13 cellular contexts compared by ENCODE assay signal in genomic region chr17:80898706-80899105, GRCh38.
DNase-seq lines count a peak whose midpoint lies in the region; ATAC-seq lines count a peak whose summit lies in the region.
"Had no signal": no experiment of that assay in that cellular context is flagged by ENCODE, and none has a peak within 500 bp of the region (broad histone marks: within the 10 kb centered on the region; RNA-seq: fewer than 3 reads in every experiment).

No MANE protein-coding gene starts in this region.

- H3K4me1 Mint-ChIP-seq in activated naive CD8-positive, alpha-beta T cell treated with anti-CD3 and anti-CD28 coated beads for 36 hours = peaks cover 33% of the 10 kb centered on the region
- H3K4me1 Mint-ChIP-seq in activated naive CD8-positive, alpha-beta T cell treated with anti-CD3 and anti-CD28 coated beads, Interleukin-2, amount 50 U/mL, for 24 hours = peaks cover 74% of the 10 kb centered on the region
- peaks cover 40% of the 10 kb centered on the region for H3K4me1 Mint-ChIP-seq in activated T-helper 17 cell treated with anti-CD3 and anti-CD28 coated beads, Interleukin-2, amount 50 U/mL, for 72 hours
- peaks cover 69% of the 10 kb centered on the region for H3K4me1 Mint-ChIP-seq in stimulated activated effector memory CD8-positive, alpha-beta T cell treated with anti-CD3 and anti-CD28 coated beads, Interleukin-12 subunit alpha, Interleukin-12 subunit beta, amount 100 ng/mL, for 72 hours

- no peaks in the 10 kb centered on the region for H3K27me3 Mint-ChIP-seq in activated naive CD8-positive, alpha-beta T cell treated with anti-CD3 and anti-CD28 coated beads for 36 hours
- H3K27me3 Mint-ChIP-seq in activated naive CD8-positive, alpha-beta T cell treated with anti-CD3 and anti-CD28 coated beads, Interleukin-2, amount 50 U/mL, for 24 hours = no peaks in the 10 kb centered on the region
- H3K27me3 Mint-ChIP-seq in activated T-helper 17 cell treated with anti-CD3 and anti-CD28 coated beads, Interleukin-2, amount 50 U/mL, for 72 hours = no peaks in the 10 kb centered on the region
- H3K27me3 Mint-ChIP-seq: progenitor cell of endocrine pancreas, type B pancreatic cell had no signal

- H3K27ac Mint-ChIP-seq in activated naive CD8-positive, alpha-beta T cell treated with anti-CD3 and anti-CD28 coated beads for 36 hours = peak overlapping the region; percentile 25
- H3K27ac Mint-ChIP-seq in activated naive CD8-positive, alpha-beta T cell treated with anti-CD3 and anti-CD28 coated beads, Interleukin-2, amount 50 U/mL, for 24 hours = no peak overlapping the region
- peak overlapping the region; percentile 89 for H3K27ac Mint-ChIP-seq in activated T-helper 17 cell treated with anti-CD3 and anti-CD28 coated beads, Interleukin-2, amount 50 U/mL, for 72 hours
- no peak overlapping the region for H3K27ac Mint-ChIP-seq in stimulated activated effector memory CD8-positive, alpha-beta T cell treated with anti-CD3 and anti-CD28 coated beads, Interleukin-12 subunit alpha, Interleukin-12 subunit beta, amount 100 ng/mL, for 72 hours
- H3K27ac Mint-ChIP-seq: progenitor cell of endocrine pancreas, type B pancreatic cell had no signal

- H3K36me3 Mint-ChIP-seq in activated naive CD8-positive, alpha-beta T cell treated with anti-CD3 and anti-CD28 coated beads for 36 hours = peaks cover 30% of the 10 kb centered on the region
- peaks cover 54% of the 10 kb centered on the region for H3K36me3 Mint-ChIP-seq in activated naive CD8-positive, alpha-beta T cell treated with anti-CD3 and anti-CD28 coated beads, Interleukin-2, amount 50 U/mL, for 24 hours (ENCODE audit: low read depth)
- H3K36me3 Mint-ChIP-seq in activated T-helper 17 cell treated with anti-CD3 and anti-CD28 coated beads, Interleukin-2, amount 50 U/mL, for 72 hours (ENCODE audit: low read depth) = peaks cover 100% of the 10 kb centered on the region
- H3K36me3 Mint-ChIP-seq in stimulated activated effector memory CD8-positive, alpha-beta T cell treated with anti-CD3 and anti-CD28 coated beads, Interleukin-12 subunit alpha, Interleukin-12 subunit beta, amount 100 ng/mL, for 72 hours = peaks cover 99% of the 10 kb centered on the region

- DNase-seq in NCI-H748 (lab: John Stamatoyannopoulos, UW; ENCODE audit: unreplicated experiment) (peak; percentile 37), NCI-H748 treated with DMSO at 0.1 percent for 48 hours (lab: John Stamatoyannopoulos, UW) (no peak), ureter (ENCODE audit: low spot score) (no peak)
- no peak for DNase-seq in activated naive CD8-positive, alpha-beta T cell treated with anti-CD3 and anti-CD28 coated beads for 36 hours
- DNase-seq in activated naive CD8-positive, alpha-beta T cell treated with anti-CD3 and anti-CD28 coated beads, Interleukin-2, amount 50 U/mL, for 24 hours = no peak
- DNase-seq in stimulated activated effector memory CD8-positive, alpha-beta T cell treated with anti-CD3 and anti-CD28 coated beads, Interleukin-12 subunit alpha, Interleukin-12 subunit beta, amount 100 ng/mL, for 72 hours (ENCODE audit: low spot score in 2 of 2) = no peak
- DNase-seq: dorsolateral prefrontal cortex, NCI-H1105 had no signal

- ATAC-seq in activated naive CD8-positive, alpha-beta T cell treated with anti-CD3 and anti-CD28 coated beads, Interleukin-2, amount 50 U/mL, for 24 hours = no peak
- ATAC-seq in activated T-helper 17 cell treated with anti-CD3 and anti-CD28 coated beads, Interleukin-2, amount 50 U/mL, for 72 hours (replicated peaks) = no peak
- no peak for ATAC-seq in stimulated activated effector memory CD8-positive, alpha-beta T cell treated with anti-CD3 and anti-CD28 coated beads, Interleukin-12 subunit alpha, Interleukin-12 subunit beta, amount 100 ng/mL, for 72 hours
- no peak for ATAC-seq in HG03457 (IDR thresholded peaks at IDR 0.05; ENCODE audit: unreplicated experiment)

- H3K9me3 Mint-ChIP-seq in activated naive CD8-positive, alpha-beta T cell treated with anti-CD3 and anti-CD28 coated beads for 36 hours = no peaks in the 10 kb centered on the region
- no peaks in the 10 kb centered on the region for H3K9me3 Mint-ChIP-seq in activated naive CD8-positive, alpha-beta T cell treated with anti-CD3 and anti-CD28 coated beads, Interleukin-2, amount 50 U/mL, for 24 hours
- H3K9me3 Mint-ChIP-seq in activated T-helper 17 cell treated with anti-CD3 and anti-CD28 coated beads, Interleukin-2, amount 50 U/mL, for 72 hours = no peaks in the 10 kb centered on the region
- H3K9me3 Mint-ChIP-seq in stimulated activated effector memory CD8-positive, alpha-beta T cell treated with anti-CD3 and anti-CD28 coated beads, Interleukin-12 subunit alpha, Interleukin-12 subunit beta, amount 100 ng/mL, for 72 hours = no peaks in the 10 kb centered on the region
- H3K9me3 Mint-ChIP-seq: neural crest cell, type B pancreatic cell had no signal

- no peak overlapping the region for H3K4me3 Mint-ChIP-seq in activated naive CD8-positive, alpha-beta T cell treated with anti-CD3 and anti-CD28 coated beads for 36 hours
- no peak overlapping the region for H3K4me3 Mint-ChIP-seq in activated naive CD8-positive, alpha-beta T cell treated with anti-CD3 and anti-CD28 coated beads, Interleukin-2, amount 50 U/mL, for 24 hours
- H3K4me3 Mint-ChIP-seq in activated T-helper 17 cell treated with anti-CD3 and anti-CD28 coated beads, Interleukin-2, amount 50 U/mL, for 72 hours = peak overlapping the region; percentile 100
- peak overlapping the region; percentile 66 for H3K4me3 Mint-ChIP-seq in stimulated activated effector memory CD8-positive, alpha-beta T cell treated with anti-CD3 and anti-CD28 coated beads, Interleukin-12 subunit alpha, Interleukin-12 subunit beta, amount 100 ng/mL, for 72 hours
- H3K4me3 Mint-ChIP-seq: neural crest cell, type B pancreatic cell had no signal

Comparison
In these comparisons a context has a peak if more than half of its experiments do, and no peak if none do; other contexts are left out.
1. H3K27ac Mint-ChIP-seq: peak in activated naive CD8-positive, alpha-beta T cell treated with anti-CD3 and anti-CD28 coated beads for 36 hours (single experiment) and activated T-helper 17 cell treated with anti-CD3 and anti-CD28 coated beads, Interleukin-2, amount 50 U/mL, for 72 hours (single experiment); none in activated naive CD8-positive, alpha-beta T cell treated with anti-CD3 and anti-CD28 coated beads, Interleukin-2, amount 50 U/mL, for 24 hours (single experiment) and stimulated activated effector memory CD8-positive, alpha-beta T cell treated with anti-CD3 and anti-CD28 coated beads, Interleukin-12 subunit alpha, Interleukin-12 subunit beta, amount 100 ng/mL, for 72 hours (single experiment).
2. H3K4me3 Mint-ChIP-seq: peak in activated T-helper 17 cell treated with anti-CD3 and anti-CD28 coated beads, Interleukin-2, amount 50 U/mL, for 72 hours (single experiment) and stimulated activated effector memory CD8-positive, alpha-beta T cell treated with anti-CD3 and anti-CD28 coated beads, Interleukin-12 subunit alpha, Interleukin-12 subunit beta, amount 100 ng/mL, for 72 hours (single experiment); none in activated naive CD8-positive, alpha-beta T cell treated with anti-CD3 and anti-CD28 coated beads for 36 hours (single experiment) and activated naive CD8-positive, alpha-beta T cell treated with anti-CD3 and anti-CD28 coated beads, Interleukin-2, amount 50 U/mL, for 24 hours (single experiment).